Comparison of ENCODE assay signal across 17 cellular contexts in the genomic region with DNA sequence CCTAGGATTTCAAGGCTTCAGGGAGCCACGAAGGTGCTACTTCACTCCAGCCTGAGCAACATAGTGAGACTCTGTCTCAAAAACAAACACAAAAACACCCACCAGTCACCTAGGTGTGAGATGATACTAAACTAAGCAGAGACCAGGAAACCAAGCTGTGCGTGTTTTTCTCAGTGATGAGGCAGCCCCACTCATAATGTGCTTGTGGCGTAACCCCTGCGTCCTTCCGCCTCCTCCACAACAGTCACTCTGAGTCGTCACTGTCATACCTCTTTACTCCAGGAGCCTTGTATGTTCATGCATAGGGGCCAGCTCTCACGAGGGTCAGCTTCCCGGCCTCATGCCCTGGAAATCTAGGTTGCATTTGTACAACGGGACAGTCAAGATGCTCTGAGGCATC. TPM values are rescaled to one million over a fixed set of nuclear protein-coding genes. Genes with fewer than 3 reads are reported as not detected.
DNase-seq lines count a peak whose midpoint lies in the region; ATAC-seq lines count a peak whose summit lies in the region.
"Had no signal": no experiment of that assay in that cellular context is flagged by ENCODE, and none has a peak within 500 bp of the region (broad histone marks: within the 10 kb centered on the region; RNA-seq: fewer than 3 reads in every experiment).

No MANE protein-coding gene starts in this region.

- H3K27ac Mint-ChIP-seq in CD8-positive, alpha-beta memory T cell, result peak overlapping the region; percentile 53 to 94 (median 84)
- H3K27ac Mint-ChIP-seq in immature natural killer cell, result peak overlapping the region in 2 of 6 donors; percentile 65 to 91
- H3K27ac Mint-ChIP-seq: progenitor cell of endocrine pancreas had no signal

- H3K4me1 Mint-ChIP-seq in CD8-positive, alpha-beta memory T cell, result peaks cover 6 to 14% (median 9%) of the 10 kb centered on the region in 3 donors
- H3K4me1 Mint-ChIP-seq in immature natural killer cell, result no peaks in the 10 kb centered on the region

- no peaks in the 10 kb centered on the region for H3K36me3 Mint-ChIP-seq in CD8-positive, alpha-beta memory T cell
- no peaks in the 10 kb centered on the region for H3K36me3 Mint-ChIP-seq in immature natural killer cell

- H3K27me3 Mint-ChIP-seq in CD8-positive, alpha-beta memory T cell, result peaks cover 0 to 2% of the 10 kb centered on the region in 2 donors
- peaks cover 0 to 8% (median 5%) of the 10 kb centered on the region in 3 donors for H3K27me3 Mint-ChIP-seq in immature natural killer cell (ENCODE audit: low read depth in 3 of 3)

- no peaks in the 10 kb centered on the region for H3K9me3 Mint-ChIP-seq in CD8-positive, alpha-beta memory T cell
- no peaks in the 10 kb centered on the region for H3K9me3 Mint-ChIP-seq in immature natural killer cell

- DNase-seq in CD1c-positive myeloid dendritic cell (ENCODE audit: extremely low spot score), result peak; percentile 19
- peak; percentile 17 to 74 (median 26) for DNase-seq in CD8-positive, alpha-beta memory T cell
- peak; percentile 12 for DNase-seq in activated CD4-positive, alpha-beta T cell treated with anti-CD3 and anti-CD28 coated beads, Interleukin-2, amount 50 U/mL, for 1 hour
- DNase-seq in immature natural killer cell, result peak; percentile 10 to 56 (median 26)
- no peak for DNase-seq in islet precursor cell
- no peak for DNase-seq in mesenteric fat pad (ENCODE audit: low spot score)
- DNase-seq in G401 (ENCODE audit: low spot score), result no peak
- DNase-seq: colonic mucosa; left cardiac atrium; NCI-H1092; NCI-H2171 treated with DMSO at 0.1 percent for 48 hours; NK-92 treated with Interleukin-12 subunit alpha and Interleukin-12 subunit beta, amount 100 ng/mL, for 24 hours had no signal

- no peak overlapping the region for H3K4me3 ChIP-seq in CD8-positive, alpha-beta memory T cell (ENCODE audit: low read length)
- H3K4me3 ChIP-seq: BLaER1, colonic mucosa had no signal

- H3K27ac ChIP-seq in CD8-positive, alpha-beta memory T cell (ENCODE audit: low read depth, low read length), result no peak overlapping the region
- H3K27ac ChIP-seq: BLaER1, colonic mucosa, VCaP had no signal

- CTCF ChIA-PET in CD8-positive, alpha-beta memory T cell (lab: Charles Lee), result interaction anchor here (1.2 to 2.1 kb wide), 4 partner anchors 11 to 263 kb away, joined by 3 to 8 read pairs (median 6); partner anchors contain the start of gene B9D1

- H3K9me3 ChIP-seq in CD8-positive, alpha-beta memory T cell (ENCODE audit: low read length), result no peaks in the 10 kb centered on the region
- H3K9me3 ChIP-seq: BLaER1, colonic mucosa had no signal

- H3K27me3 ChIP-seq in CD8-positive, alpha-beta memory T cell (ENCODE audit: insufficient read depth, low read length, poor library complexity, severe bottlenecking), result no peaks in the 10 kb centered on the region
- H3K27me3 ChIP-seq: colonic mucosa had no signal

- no peaks in the 10 kb centered on the region for H3K36me3 ChIP-seq in CD8-positive, alpha-beta memory T cell (ENCODE audit: insufficient read depth, low read length)
- H3K36me3 ChIP-seq: BLaER1, colonic mucosa had no signal

- ATAC-seq in GM19328 (IDR thresholded peaks at IDR 0.05; ENCODE audit: unreplicated experiment), result no peak
- ATAC-seq: esophagus mucosa, left cardiac atrium had no signal

- H3K4me3 Mint-ChIP-seq in CD8-positive, alpha-beta memory T cell, result peak overlapping the region; percentile 20 to 64 (median 35)
- H3K4me3 Mint-ChIP-seq in immature natural killer cell, result peak overlapping the region in 1 of 5 donors; percentile 61

- in situ Hi-C loops in G401 (cut with HindIII; ENCODE audit: low sequenced_read_pairs), result no loop called here

- H3K4me1 ChIP-seq in CD8-positive, alpha-beta memory T cell (ENCODE audit: insufficient read depth, low read length), result no peaks in the 10 kb centered on the region
- H3K4me1 ChIP-seq: BLaER1, colonic mucosa had no signal

- POLR2A ChIA-PET in CD8-positive, alpha-beta memory T cell (lab: Charles Lee), result no interaction called here

RNA-seq across cellular contexts. Expression of gene SLC47A1, which starts 31.1 kb away (rescaled TPM):
- under 1 TPM; 0.15 to 0.20 TPM for total RNA-seq in CD8-positive, alpha-beta memory T cell
- 0.29 TPM for polyA plus RNA-seq in CD8-positive, alpha-beta memory T cell
- polyA plus RNA-seq in immature natural killer cell, result under 1 TPM in 1 of 3 donors, not detected in 2; 0.14 TPM
- total RNA-seq in mesenteric fat pad, result 7.0 TPM
- 2.6 and 4.5 TPM in 2 replicates for total RNA-seq in G401 (2014; rRNA removed; shearing (Covaris generic))

Comparison
In these comparisons a context has a peak if more than half of its experiments do, and no peak if none do; other contexts are left out.
1. DNase-seq: peak in CD1c-positive myeloid dendritic cell (single experiment), CD8-positive, alpha-beta memory T cell (5 of 5), activated CD4-positive, alpha-beta T cell treated with anti-CD3 and anti-CD28 coated beads, Interleukin-2, amount 50 U/mL, for 1 hour (single experiment) and immature natural killer cell (3 of 3); none in islet precursor cell (single experiment), mesenteric fat pad (single experiment) and G401 (single experiment).